ENCODE assay signal across 8 cellular contexts in the genomic region with DNA sequence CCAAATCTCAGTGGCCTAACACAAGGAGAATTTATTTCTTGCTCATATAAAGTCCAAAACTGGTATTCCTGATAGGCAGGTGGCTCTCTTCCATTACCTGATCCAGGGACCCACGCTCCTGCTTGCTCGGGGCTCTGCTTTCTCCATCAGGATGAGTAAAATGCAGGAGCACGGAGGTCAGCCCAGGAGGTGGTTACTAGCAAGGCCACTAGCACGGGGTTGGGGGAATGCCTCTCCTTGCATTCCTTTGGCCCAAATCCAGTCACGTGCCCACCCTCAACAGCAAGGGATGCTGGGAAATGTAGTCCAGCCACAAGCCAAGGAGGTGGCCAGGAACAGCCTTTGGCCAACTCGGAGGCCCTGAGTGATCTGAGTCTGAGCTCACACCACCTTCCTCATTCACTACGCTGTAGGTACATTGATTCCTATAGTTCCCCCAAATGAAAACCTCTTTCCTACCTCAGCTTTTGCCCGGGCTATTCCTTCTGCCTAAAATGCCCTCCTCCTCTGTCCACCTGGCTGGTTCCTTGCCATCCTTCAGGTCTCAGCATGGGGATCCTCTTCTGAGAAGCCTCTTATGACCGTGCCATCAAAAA. TPM values are rescaled to one million over a fixed set of nuclear protein-coding genes. Genes with fewer than 3 reads are reported as not detected.
DNase-seq lines count a peak whose midpoint lies in the region; ATAC-seq and TF ChIP-seq lines count a peak whose summit lies in the region.

No MANE protein-coding gene starts in this region.

- H3K4me3 Mint-ChIP-seq in Caco-2 (ENCODE audit: unreplicated experiment) = peak overlapping the region; percentile 53
- H3K4me3 Mint-ChIP-seq in progenitor cell of endocrine pancreas (ENCODE audit: low read depth) = peak overlapping the region; percentile 65
- no peak overlapping the region for H3K4me3 Mint-ChIP-seq in naive thymus-derived CD4-positive, alpha-beta T cell

- no peaks in the 10 kb centered on the region for H3K36me3 ChIP-seq in Caco-2 (ENCODE audit: control insufficient read depth, insufficient read depth, low read length)
- H3K36me3 ChIP-seq in naive thymus-derived CD4-positive, alpha-beta T cell (ENCODE audit: control insufficient read depth in 2 of 3, insufficient read depth in 3 of 3, low read length in 3 of 3) = no peaks in the 10 kb centered on the region

- H3K9me3 Mint-ChIP-seq in Caco-2 (ENCODE audit: unreplicated experiment) = no peaks in the 10 kb centered on the region
- no peaks in the 10 kb centered on the region for H3K9me3 Mint-ChIP-seq in progenitor cell of endocrine pancreas (ENCODE audit: low read depth)
- peaks cover 0 to 2% (median 0%) of the 10 kb centered on the region in 11 donors for H3K9me3 Mint-ChIP-seq in naive thymus-derived CD4-positive, alpha-beta T cell

- in situ Hi-C loops in ACHN (cut with HindIII; ENCODE audit: low pct_ligation_motif_present, low pct_unique_long_range_greater_than_20kb, low sequenced_read_pairs) = no loop called here

- TF ChIP-seq CTCF in Caco-2 (IDR thresholded peaks at IDR 0.05; ENCODE audit: insufficient read depth in 1 of 2, low read depth in 1 of 2, low read length in 1 of 2, severe bottlenecking in 1 of 2, unreplicated experiment in 1 of 2) (no peak), progenitor cell of endocrine pancreas (IDR thresholded peaks at IDR 0.05; ENCODE audit: unreplicated experiment) (no peak)

- H3K36me3 Mint-ChIP-seq in Caco-2 (ENCODE audit: insufficient read depth, unreplicated experiment) (peaks cover 2% of the 10 kb centered on the region), progenitor cell of endocrine pancreas (ENCODE audit: insufficient read depth) (no peaks in the 10 kb centered on the region)
- H3K36me3 Mint-ChIP-seq in naive thymus-derived CD4-positive, alpha-beta T cell = no peaks in the 10 kb centered on the region

- ATAC-seq in HG02642 (IDR thresholded peaks at IDR 0.05; ENCODE audit: poor library complexity, unreplicated experiment) (peak; percentile 48), HG02763 (IDR thresholded peaks at IDR 0.05; ENCODE audit: unreplicated experiment) (no peak)
- no peak for ATAC-seq in naive thymus-derived CD4-positive, alpha-beta T cell

- no peak overlapping the region for H3K4me3 ChIP-seq in Caco-2 (ENCODE audit: low read depth, low read length)
- no peak overlapping the region for H3K4me3 ChIP-seq in naive thymus-derived CD4-positive, alpha-beta T cell (ENCODE audit: low read length)

- intact Hi-C loops in Caco-2 (cut with micrococcal nuclease; ENCODE audit: unreplicated experiment) = loop anchor here (5.0 kb wide), 1 partner anchor 39 kb away; a partner anchor contains a TSS
- intact Hi-C loops in naive thymus-derived CD4-positive, alpha-beta T cell (cut with micrococcal nuclease) = no loop called here

- no TSS peak for BruUV-seq in Caco-2 (replicated peaks; lab: Mats Ljungman, UMichigan)

- no peak overlapping the region for H3K27ac Mint-ChIP-seq in Caco-2 (ENCODE audit: unreplicated experiment)
- H3K27ac Mint-ChIP-seq in progenitor cell of endocrine pancreas = peak overlapping the region; percentile 91
- peak overlapping the region in 1 of 9 donors; percentile 28 for H3K27ac Mint-ChIP-seq in naive thymus-derived CD4-positive, alpha-beta T cell

- H3K27ac ChIP-seq in naive thymus-derived CD4-positive, alpha-beta T cell (ENCODE audit: low read depth, low read length) = no peak overlapping the region

- H3K4me1 ChIP-seq in Caco-2 = peaks cover 2% of the 10 kb centered on the region; the same call in 1 of the 2 replicates
- no peaks in the 10 kb centered on the region for H3K4me1 ChIP-seq in naive thymus-derived CD4-positive, alpha-beta T cell (ENCODE audit: control insufficient read depth in 2 of 2, insufficient read depth in 2 of 2, low read length in 2 of 2)

- DNase-seq in Caco-2 (peak; percentile 85 to 90), SHP77 (lab: John Stamatoyannopoulos, UW) (peak; percentile 88 to 92), glomerular visceral epithelial cell (ENCODE audit: extremely low spot score) (peak; percentile 53), progenitor cell of endocrine pancreas (ENCODE audit: low spot score, unreplicated experiment) (peak; percentile 55), ACHN (no peak)
- no peak for DNase-seq in naive thymus-derived CD4-positive, alpha-beta T cell

- no peaks in the 10 kb centered on the region for H3K9me3 ChIP-seq in Caco-2
- H3K9me3 ChIP-seq in naive thymus-derived CD4-positive, alpha-beta T cell (ENCODE audit: control insufficient read depth in 2 of 3, low read length in 3 of 3) = no peaks in the 10 kb centered on the region

- CTCF ChIA-PET in Caco-2 (lab: Charles Lee) = no interaction called here
- CTCF ChIA-PET in naive thymus-derived CD4-positive, alpha-beta T cell (lab: Charles Lee) = no interaction called here

- H3K4me1 Mint-ChIP-seq in Caco-2 (ENCODE audit: low read depth, unreplicated experiment) (peaks cover 4% of the 10 kb centered on the region), progenitor cell of endocrine pancreas (ENCODE audit: low read depth) (peaks cover 3% of the 10 kb centered on the region)
- peaks cover 0 to 11% (median 0%) of the 10 kb centered on the region in 7 donors for H3K4me1 Mint-ChIP-seq in naive thymus-derived CD4-positive, alpha-beta T cell

- no peaks in the 10 kb centered on the region for H3K27me3 Mint-ChIP-seq in Caco-2 (ENCODE audit: insufficient read depth, unreplicated experiment)
- H3K27me3 Mint-ChIP-seq in progenitor cell of endocrine pancreas = no peaks in the 10 kb centered on the region
- peaks cover 0 to 12% (median 4%) of the 10 kb centered on the region in 5 donors for H3K27me3 Mint-ChIP-seq in naive thymus-derived CD4-positive, alpha-beta T cell

- H3K27me3 ChIP-seq in Caco-2 (replicated peaks; ENCODE audit: control insufficient read depth, insufficient read depth, low read length) = no peaks in the 10 kb centered on the region
- H3K27me3 ChIP-seq in naive thymus-derived CD4-positive, alpha-beta T cell (ENCODE audit: control insufficient read depth in 2 of 2, insufficient read depth in 2 of 2, low read length in 2 of 2) = no peaks in the 10 kb centered on the region

- POLR2A ChIA-PET in Caco-2 (lab: Charles Lee) = interaction anchor here (0.6 kb wide), 1 partner anchor 69 kb away, joined by 4 read pairs; no protein-coding TSS in a partner anchor
- POLR2A ChIA-PET in naive thymus-derived CD4-positive, alpha-beta T cell (lab: Charles Lee) = no interaction called here

RNA-seq across cellular contexts. Expression of a gene that starts 38.3 kb away (rescaled TPM):
- total RNA-seq in Caco-2 (2022) (42.9 and 47.1 TPM in 2 replicates), progenitor cell of endocrine pancreas (77.6 and 79.7 TPM in 2 replicates)
- 100 to 1,000 TPM in 2 of 5 experiments, 10 to 100 TPM in 3; 69.6 to 136 (median 87.3) TPM for total RNA-seq in naive thymus-derived CD4-positive, alpha-beta T cell
- 10 to 100 TPM; 11.4 to 17.5 TPM for polyA plus RNA-seq in naive thymus-derived CD4-positive, alpha-beta T cell

Comparison
In these comparisons a context has a peak if more than half of its experiments do, and no peak if none do; other contexts are left out.
1. DNase-seq: peak in Caco-2 (2 of 2), SHP77 (2 of 2), glomerular visceral epithelial cell (single experiment) and progenitor cell of endocrine pancreas (single experiment); none in naive thymus-derived CD4-positive, alpha-beta T cell (0 of 9) and ACHN (single experiment).
2. H3K4me3 Mint-ChIP-seq: peak in Caco-2 (single experiment) and progenitor cell of endocrine pancreas (single experiment); none in naive thymus-derived CD4-positive, alpha-beta T cell (0 of 10).